Comparison of ENCODE assay signal across 17 cellular contexts in genomic region chr4:158513246-158513645, GRCh38. TPM values are rescaled to one million over a fixed set of nuclear protein-coding genes. Genes with fewer than 3 reads are reported as not detected.
"Had no signal": no experiment of that assay in that cellular context is flagged by ENCODE, and none has a peak within 500 bp of the region (broad histone marks: within the 10 kb centered on the region; RNA-seq: fewer than 3 reads in every experiment).

No MANE protein-coding gene starts in this region.

- H3K27ac Mint-ChIP-seq: activated CD4-positive, alpha-beta memory T cell treated with anti-CD3 and anti-CD28 coated beads for 36 hours; activated naive CD8-positive, alpha-beta T cell treated with anti-CD3 and anti-CD28 coated beads for 36 hours; nephron had no signal

- H3K9me3 ChIP-seq: esophagus squamous epithelium, left ventricle myocardium inferior had no signal

- H3K36me3 ChIP-seq: esophagus squamous epithelium, left ventricle myocardium inferior had no signal

- H3K4me3 ChIP-seq: dorsolateral prefrontal cortex, esophagus squamous epithelium, left ventricle myocardium inferior had no signal

- H3K4me1 ChIP-seq: esophagus squamous epithelium, left ventricle myocardium inferior had no signal

- H3K4me3 Mint-ChIP-seq: activated CD4-positive, alpha-beta memory T cell treated with anti-CD3 and anti-CD28 coated beads for 36 hours; activated naive CD8-positive, alpha-beta T cell treated with anti-CD3 and anti-CD28 coated beads for 36 hours; nephron had no signal

- H3K36me3 Mint-ChIP-seq: activated CD4-positive, alpha-beta memory T cell treated with anti-CD3 and anti-CD28 coated beads for 36 hours; activated naive CD8-positive, alpha-beta T cell treated with anti-CD3 and anti-CD28 coated beads for 36 hours had no signal

- H3K4me1 Mint-ChIP-seq: activated naive CD8-positive, alpha-beta T cell treated with anti-CD3 and anti-CD28 coated beads for 36 hours; nephron had no signal

- H3K9me3 Mint-ChIP-seq: activated CD4-positive, alpha-beta memory T cell treated with anti-CD3 and anti-CD28 coated beads for 36 hours; activated naive CD8-positive, alpha-beta T cell treated with anti-CD3 and anti-CD28 coated beads for 36 hours; nephron had no signal

- H3K27me3 Mint-ChIP-seq: activated CD4-positive, alpha-beta memory T cell treated with anti-CD3 and anti-CD28 coated beads for 36 hours; activated naive CD8-positive, alpha-beta T cell treated with anti-CD3 and anti-CD28 coated beads for 36 hours had no signal

- DNase-seq: activated CD4-positive, alpha-beta memory T cell treated with anti-CD3 and anti-CD28 coated beads for 36 hours; activated gamma-delta T cell treated with Interleukin-2 at 50 U/mL for 16 hours; activated naive CD8-positive, alpha-beta T cell treated with anti-CD3 and anti-CD28 coated beads for 36 hours; activated T-cell treated with anti-CD3 and anti-CD28 coated beads, Interleukin-2, amount 50 U/mL, for 48 hours; anterior cingulate cortex; dorsolateral prefrontal cortex; esophagus squamous epithelium; foreskin fibroblast; left ventricle myocardium inferior; mesenchymal stem cell; stimulated activated CD4-positive, alpha-beta T cell treated with anti-CD3 and anti-CD28 coated beads, Interleukin-15, amount 100 ng/mL, for 24 hours; stimulated activated CD4-positive, alpha-beta T cell treated with anti-CD3 and anti-CD28 coated beads, Interleukin-4, amount 100 ng/mL, for 4 hours had no signal

- H3K27me3 ChIP-seq: dorsolateral prefrontal cortex, esophagus squamous epithelium had no signal

- H3K27ac ChIP-seq: esophagus squamous epithelium, left ventricle myocardium inferior, VCaP had no signal

RNA-seq across cellular contexts. Expression of gene RXFP1, which starts 8.4 kb away (rescaled TPM):
- total RNA-seq: activated CD4-positive, alpha-beta memory T cell treated with anti-CD3 and anti-CD28 coated beads for 36 hours; activated naive CD8-positive, alpha-beta T cell treated with anti-CD3 and anti-CD28 coated beads for 36 hours; chondrocyte; left ventricle myocardium inferior; osteoblast; T-helper 2 cell treated with Interferon-gamma antibody and Interleukin-4, amounts not matched to agents 100 ng/mL and 5 ng/mL, for 36 hours had no signal
